In the genomic region with DNA sequence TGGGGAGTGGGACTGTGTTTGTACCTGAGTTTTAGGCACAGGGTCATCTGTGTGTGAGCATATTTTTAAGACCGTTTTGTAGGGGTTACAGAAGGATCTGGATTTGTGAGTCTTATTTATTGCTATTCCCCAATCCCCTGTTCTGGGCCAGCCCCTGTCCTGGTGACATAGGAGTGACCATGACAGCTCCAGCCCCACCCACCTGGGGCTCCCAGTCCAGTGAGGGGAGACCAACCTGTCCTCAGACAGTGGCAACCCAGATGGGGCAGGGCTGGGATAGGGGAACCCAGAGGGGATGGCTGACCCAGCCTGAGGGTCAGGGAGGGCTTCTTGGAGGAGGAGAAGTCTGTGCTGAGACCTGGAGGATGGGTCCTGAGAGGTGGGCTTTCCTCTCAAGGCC, we compare ENCODE assay signal across 14 cellular contexts. TPM values are rescaled to one million over a fixed set of nuclear protein-coding genes. Genes with fewer than 3 reads are reported as not detected.
"Had no signal": no experiment of that assay in that cellular context is flagged by ENCODE, and none has a peak within 500 bp of the region (broad histone marks: within the 10 kb centered on the region; RNA-seq: fewer than 3 reads in every experiment).

No MANE protein-coding gene starts in this region.

- H3K27ac Mint-ChIP-seq: activated CD8-positive, alpha-beta T cell treated with anti-CD3 and anti-CD28 coated beads for 36 hours; T-cell had no signal

- H3K36me3 Mint-ChIP-seq: T-cell had no signal

- DNase-seq: activated CD4-positive, alpha-beta T cell treated with anti-CD3 and anti-CD28 coated beads for 4 hours; activated CD8-positive, alpha-beta T cell treated with anti-CD3 and anti-CD28 coated beads for 36 hours; activated effector memory CD4-positive, alpha-beta T cell treated with anti-CD3 and anti-CD28 coated beads, Interleukin-2, amount 50 U/mL, for 16 hours; activated T-cell treated with anti-CD3 and anti-CD28 coated beads, Interleukin-2, amount 50 U/mL, for 4 hours; erythroblast; left colon; midbrain; stimulated activated naive CD4-positive, alpha-beta T cell; substantia nigra; T-cell; trophoblast cell had no signal

- ATAC-seq: activated CD8-positive, alpha-beta T cell treated with anti-CD3 and anti-CD28 coated beads for 36 hours; activated T-cell treated with anti-CD3 and anti-CD28 coated beads, Interleukin-2, amount 50 U/mL, for 4 hours; gastroesophageal sphincter; left colon; T-cell had no signal

- H3K27me3 ChIP-seq: ascending aorta had no signal

- H3K4me3 ChIP-seq: ascending aorta, gastroesophageal sphincter, lung had no signal

- H3K4me3 Mint-ChIP-seq: activated CD8-positive, alpha-beta T cell treated with anti-CD3 and anti-CD28 coated beads for 36 hours; activated T-cell treated with anti-CD3 and anti-CD28 coated beads, Interleukin-2, amount 50 U/mL, for 4 hours had no signal

- H3K9me3 ChIP-seq: ascending aorta, gastroesophageal sphincter had no signal

- H3K36me3 ChIP-seq: ascending aorta had no signal

- H3K27ac ChIP-seq: ascending aorta, gastroesophageal sphincter had no signal

- H3K9me3 Mint-ChIP-seq: activated CD8-positive, alpha-beta T cell treated with anti-CD3 and anti-CD28 coated beads for 36 hours; activated T-cell treated with anti-CD3 and anti-CD28 coated beads, Interleukin-2, amount 50 U/mL, for 4 hours; T-cell had no signal

RNA-seq across cellular contexts. Expression of a gene that starts 18.1 kb away (rescaled TPM):
- total RNA-seq: ascending aorta had no signal
